8 cellular contexts compared by ENCODE assay signal in the genomic region with DNA sequence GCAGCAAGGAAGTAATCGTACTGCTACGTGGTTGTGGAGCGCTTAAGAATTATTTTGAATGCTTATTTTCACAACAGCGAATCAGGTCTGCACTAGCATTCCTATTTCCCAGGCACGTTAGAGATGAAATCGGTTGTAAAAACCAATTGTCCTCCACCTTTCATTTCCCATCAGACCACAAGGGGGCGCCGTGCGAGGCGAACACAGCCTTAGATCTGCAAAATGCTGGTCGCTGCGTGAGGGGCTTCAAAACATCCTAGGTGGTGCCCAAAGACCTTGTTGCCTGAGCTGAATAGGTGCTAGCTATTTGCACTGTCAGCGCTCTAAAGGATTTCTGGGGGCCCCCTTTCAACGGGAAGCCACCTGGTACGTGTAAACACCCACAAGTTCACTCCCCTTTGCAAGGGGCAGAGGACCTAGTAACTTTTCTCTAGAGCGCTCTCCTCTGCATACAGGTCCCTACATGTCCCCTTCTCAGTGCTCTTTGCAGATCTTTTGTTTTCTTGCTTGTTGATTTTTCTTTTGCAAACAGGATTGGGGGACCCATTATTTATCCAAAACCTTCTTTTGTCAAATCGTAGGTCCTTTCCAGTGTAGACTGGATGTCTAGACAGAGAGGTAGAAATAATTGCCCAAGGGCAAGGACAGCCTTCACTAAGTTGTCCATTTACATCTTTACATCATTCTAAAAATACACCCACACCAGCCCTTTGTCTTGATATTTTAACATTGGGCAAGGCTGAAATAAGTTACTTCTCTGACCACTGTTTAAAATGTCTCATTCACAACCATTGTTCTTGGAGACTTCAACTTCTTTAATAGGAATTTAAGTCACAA. TPM values are rescaled to one million over a fixed set of nuclear protein-coding genes. Genes with fewer than 3 reads are reported as not detected.
A peak's percentile ranks its signal among the peaks of the same experiment; 100 is the strongest.
DNase-seq lines count a peak whose midpoint lies in the region; ATAC-seq and TF ChIP-seq lines count a peak whose summit lies in the region.

No MANE protein-coding gene starts in this region.

- H3K27ac ChIP-seq in liver (ENCODE audit: low read depth in 1 of 2, low read length in 2 of 2): no peak overlapping the region

- DNase-seq in NCI-H2081 (lab: John Stamatoyannopoulos, UW): peak; percentile 30 to 33
- DNase-seq in NCI-H2081 treated with DMSO at 0.1 percent for 48 hours (lab: John Stamatoyannopoulos, UW): no peak
- peak; percentile 40 for DNase-seq in MV-4-11 (lab: John Stamatoyannopoulos, UW)
- peak; percentile 57 for DNase-seq in central memory CD4-positive, alpha-beta T cell
- DNase-seq in stimulated activated CD4-positive, alpha-beta T cell treated with anti-CD3 and anti-CD28 coated beads, TNF-alpha, amount 100 ng/mL, for 48 hours (ENCODE audit: low read depth in 3 of 3): peak; percentile 36 to 72 (median 65)
- DNase-seq in mesenteric fat pad (ENCODE audit: low spot score): no peak

- H3K4me3 ChIP-seq in liver (ENCODE audit: low read depth in 1 of 3, low read length in 3 of 3): peak overlapping the region in 2 of 3 donors; percentile 32 to 39

- peak; percentile 92 to 93 for TF ChIP-seq RAD21 in liver (IDR thresholded peaks at IDR 0.05)

- peaks cover 0 to 6% (median 0%) of the 10 kb centered on the region in 4 donors for H3K4me1 ChIP-seq in liver (ENCODE audit: control insufficient read depth in 4 of 4, insufficient read depth in 4 of 4, low read length in 3 of 4)

- ATAC-seq in activated CD4-positive, CD25-positive, alpha-beta regulatory T cell treated with anti-CD3 and anti-CD28 coated beads, Interleukin-2, amount 50 U/mL, for 24 hours: peak; percentile 25 to 38

- no peaks in the 10 kb centered on the region for H3K9me3 ChIP-seq in liver (ENCODE audit: control insufficient read depth in 4 of 4, low read length in 3 of 4)

- no peak overlapping the region for H3K9ac ChIP-seq in liver (ENCODE audit: low read depth in 1 of 2, low read length in 2 of 2)

- peak; percentile 87 for TF ChIP-seq CTCF in liver (IDR thresholded peaks at IDR 0.05; ENCODE audit: low read depth, low read length, missing input control)

- no peaks in the 10 kb centered on the region for H3K36me3 ChIP-seq in liver (ENCODE audit: control insufficient read depth in 4 of 4, insufficient read depth in 3 of 4, low read depth in 1 of 4, low read length in 3 of 4)

- no peaks in the 10 kb centered on the region for H3K27me3 ChIP-seq in liver (ENCODE audit: control insufficient read depth in 4 of 4, insufficient read depth in 4 of 4, low read length in 3 of 4)

- 22% methylated on average over 17 of the region's 17 CpGs for WGBS in liver

TF ChIP-seq in liver, 16 proteins besides CTCF, POLR2A, EP300 and RAD21:
- TF ChIP-seq FOXA2 (IDR thresholded peaks at IDR 0.05): no peak
- TF ChIP-seq RXRA (IDR thresholded peaks at IDR 0.05): peak in 1 of 2 donors; percentile 13
TF ChIP-seq in liver: peak in this region for 1.

RNA-seq across cellular contexts. Expression of gene NEDD9, which starts 59.7 kb away (rescaled TPM):
- 10 to 100 TPM in 1 of 2 donors, 1 to 10 TPM in 1; 7.8 to 15.7 TPM for total RNA-seq in liver
- polyA plus RNA-seq in liver: 10 to 100 TPM in 1 of 2 donors, 1 to 10 TPM in 1; 7.5 to 16.8 TPM
- 107 TPM for total RNA-seq in mesenteric fat pad

Comparison
In these comparisons a context has a peak if more than half of its experiments do, and no peak if none do; other contexts are left out.
1. DNase-seq: peak in NCI-H2081 (2 of 2), MV-4-11 (single experiment), central memory CD4-positive, alpha-beta T cell (single experiment) and stimulated activated CD4-positive, alpha-beta T cell treated with anti-CD3 and anti-CD28 coated beads, TNF-alpha, amount 100 ng/mL, for 48 hours (3 of 3); none in NCI-H2081 treated with DMSO at 0.1 percent for 48 hours (single experiment) and mesenteric fat pad (single experiment).